ENCODE assay signal across 25 cellular contexts in the genomic region with DNA sequence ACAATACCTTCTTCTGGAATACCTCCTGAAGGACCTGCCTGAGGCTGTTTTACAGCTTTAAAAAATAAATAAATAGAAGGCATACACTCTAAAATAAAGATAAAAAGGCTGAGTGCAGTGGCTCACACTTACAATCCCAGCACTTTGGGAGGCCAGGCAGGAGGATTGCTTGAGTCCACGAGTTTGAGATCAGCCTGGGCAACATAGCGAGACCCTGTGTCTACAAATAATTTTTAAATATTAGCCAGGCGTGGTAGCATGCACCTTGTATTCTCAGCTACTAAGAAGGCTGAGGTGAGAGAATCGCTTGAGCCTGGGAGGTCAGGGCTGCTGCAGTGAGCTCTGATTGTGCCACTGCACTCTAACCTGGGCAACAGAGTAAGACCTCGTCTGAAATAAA.
DNase-seq lines count a peak whose midpoint lies in the region; ATAC-seq and TF ChIP-seq lines count a peak whose summit lies in the region.
"Had no signal": no experiment of that assay in that cellular context is flagged by ENCODE, and none has a peak within 500 bp of the region (broad histone marks: within the 10 kb centered on the region; RNA-seq: fewer than 3 reads in every experiment).

No MANE protein-coding gene starts in this region.

- H3K9me3 Mint-ChIP-seq in Caco-2 (ENCODE audit: unreplicated experiment) = no peaks in the 10 kb centered on the region
- H3K9me3 Mint-ChIP-seq: CD14-positive monocyte; CD8-positive, alpha-beta memory T cell; IgD-negative memory B cell had no signal

- H3K27me3 Mint-ChIP-seq in Caco-2 (ENCODE audit: insufficient read depth, unreplicated experiment) = no peaks in the 10 kb centered on the region
- H3K27me3 Mint-ChIP-seq: CD8-positive, alpha-beta memory T cell; IgD-negative memory B cell had no signal

- no peak for ATAC-seq in PC-3
- peak; percentile 2 for ATAC-seq in left colon
- ATAC-seq in HG02884 (IDR thresholded peaks at IDR 0.05; ENCODE audit: unreplicated experiment) = no peak
- ATAC-seq: Panc1 had no signal

- CTCF ChIA-PET in PC-3 (lab: Charles Lee) (no interaction called here), Caco-2 (lab: Charles Lee) (interaction anchor here (1.1 kb wide), 1 partner anchor 122 kb away, joined by 10 read pairs; no protein-coding TSS in a partner anchor)

- peaks cover 41% of the 10 kb centered on the region for H3K4me1 ChIP-seq in ACC112 (ENCODE audit: control insufficient read depth, insufficient read depth, low read length, unreplicated experiment)
- peaks cover 40% of the 10 kb centered on the region for H3K4me1 ChIP-seq in PC-3 (ENCODE audit: insufficient read depth, low read length)
- H3K4me1 ChIP-seq in trophoblast cell (ENCODE audit: control insufficient read depth in 1 of 2, insufficient read depth in 2 of 2, low read length in 2 of 2) = peaks cover 5 to 20% of the 10 kb centered on the region in 2 experiments
- H3K4me1 ChIP-seq in Caco-2 = peaks cover 18% of the 10 kb centered on the region
- H3K4me1 ChIP-seq: BE2C had no signal

- H3K36me3 ChIP-seq in ACC112 (ENCODE audit: insufficient read depth, low read length) (no peaks in the 10 kb centered on the region), PC-3 (ENCODE audit: low read depth, low read length) (no peaks in the 10 kb centered on the region), trophoblast cell (ENCODE audit: control insufficient read depth in 1 of 2, insufficient read depth in 2 of 2, low read length in 2 of 2) (no peaks in the 10 kb centered on the region), Caco-2 (ENCODE audit: control insufficient read depth, insufficient read depth, low read length) (no peaks in the 10 kb centered on the region)
- H3K36me3 ChIP-seq: BE2C had no signal

- H3K27me3 ChIP-seq in ACC112 (ENCODE audit: insufficient read depth, low read length) (no peaks in the 10 kb centered on the region), PC-3 (ENCODE audit: low read length) (no peaks in the 10 kb centered on the region), trophoblast cell (ENCODE audit: insufficient read depth, low read length) (no peaks in the 10 kb centered on the region), Caco-2 (replicated peaks; ENCODE audit: control insufficient read depth, insufficient read depth, low read length) (no peaks in the 10 kb centered on the region)
- H3K27me3 ChIP-seq: BE2C had no signal

- H4K91ac ChIP-seq in trophoblast cell (ENCODE audit: low read depth, low read length) = peak overlapping the region; percentile 80

- peak overlapping the region; percentile 88 for H2BK120ac ChIP-seq in trophoblast cell (ENCODE audit: insufficient read depth, low read length, poor library complexity)

- H3K79me1 ChIP-seq in trophoblast cell (ENCODE audit: low read length) = peaks cover 22% of the 10 kb centered on the region

- peaks cover 8% of the 10 kb centered on the region for H3K4me1 Mint-ChIP-seq in Caco-2 (ENCODE audit: low read depth, unreplicated experiment)

- H3K36me3 Mint-ChIP-seq in Caco-2 (ENCODE audit: insufficient read depth, unreplicated experiment) = no peaks in the 10 kb centered on the region
- H3K36me3 Mint-ChIP-seq: IgD-negative memory B cell had no signal

- H3K27ac ChIP-seq in ACC112 (ENCODE audit: low read depth, low read length) = peak overlapping the region; percentile 96
- H3K27ac ChIP-seq in PC-3 (ENCODE audit: low read length) = peak overlapping the region; percentile 95; the same call in 1 of the 2 replicates
- peak overlapping the region; percentile 67 for H3K27ac ChIP-seq in trophoblast cell (ENCODE audit: low read depth, low read length)
- H3K27ac ChIP-seq: KMS-11 had no signal

- H3K4me3 ChIP-seq in ACC112 (ENCODE audit: low read depth, low read length) = no peak overlapping the region
- H3K4me3 ChIP-seq in PC-3 (ENCODE audit: low read length) = no peak overlapping the region
- no peak overlapping the region for H3K4me3 ChIP-seq in trophoblast cell (ENCODE audit: low read depth, low read length)
- no peak overlapping the region for H3K4me3 ChIP-seq in Caco-2 (ENCODE audit: low read depth, low read length)

- WGBS in trophoblast cell (ENCODE audit: extremely low coverage, insufficient coverage, insufficient read length) = no CpG with 5 or more reads among the region's 5 CpGs

- no peaks in the 10 kb centered on the region for H4K20me1 ChIP-seq in PC-3 (ENCODE audit: low read length)

- H3K9ac ChIP-seq in PC-3 (ENCODE audit: low read length) (no peak overlapping the region), trophoblast cell (ENCODE audit: low read length) (no peak overlapping the region)
- H3K9ac ChIP-seq: KMS-11 had no signal

- H3K9me2 ChIP-seq in PC-3 (replicated peaks; ENCODE audit: low read length) = no peaks in the 10 kb centered on the region

- peak overlapping the region; percentile 79 for H2AK5ac ChIP-seq in trophoblast cell (ENCODE audit: low read length)

- H2AFZ ChIP-seq in ACC112 (ENCODE audit: low read length, unreplicated experiment) (no peak overlapping the region), PC-3 (ENCODE audit: low read length) (no peak overlapping the region), trophoblast cell (ENCODE audit: insufficient read depth, low read length, poor library complexity) (no peak overlapping the region)

- no peaks in the 10 kb centered on the region for H3F3A ChIP-seq in PC-3 (ENCODE audit: low read length, unreplicated experiment)

- no peak overlapping the region for H4K12ac ChIP-seq in trophoblast cell (ENCODE audit: low read depth, low read length)

- POLR2A ChIA-PET in PC-3 (lab: Charles Lee; ENCODE audit: unreplicated experiment) = interaction anchor here (0.6 kb wide), 1 partner anchor 168 kb away, joined by 3 read pairs; no protein-coding TSS in a partner anchor
- POLR2A ChIA-PET in Caco-2 (lab: Charles Lee) = no interaction called here

- H3K79me2 ChIP-seq in ACC112 (ENCODE audit: control insufficient read depth, insufficient read depth, low read length, unreplicated experiment) (peaks cover 31% of the 10 kb centered on the region), PC-3 (ENCODE audit: low read length) (peaks cover 32% of the 10 kb centered on the region), trophoblast cell (ENCODE audit: control insufficient read depth, insufficient read depth, low read length, poor library complexity) (peaks cover 10% of the 10 kb centered on the region)

- no peak overlapping the region for H3K4me2 ChIP-seq in PC-3 (ENCODE audit: low read length)
- no peak overlapping the region for H3K4me2 ChIP-seq in trophoblast cell (ENCODE audit: low read length)
- H3K4me2 ChIP-seq: KMS-11 had no signal

- no peak overlapping the region for H3K18ac ChIP-seq in trophoblast cell (ENCODE audit: low read length)

- no peak overlapping the region for H3K27ac Mint-ChIP-seq in Caco-2 (ENCODE audit: unreplicated experiment)
- H3K27ac Mint-ChIP-seq: CD8-positive, alpha-beta memory T cell; IgD-negative memory B cell had no signal

- DNase-seq in PC-3 (no peak), left colon (no peak), trophoblast cell (no peak), Caco-2 (no peak)
- no peak for DNase-seq in stimulated activated CD4-positive, alpha-beta T cell treated with anti-CD3 and anti-CD28 coated beads, Interleukin-2, amount 100 ng/mL, for 24 hours
- DNase-seq: ACHN; BE2C; Calu3; CD8-positive, alpha-beta memory T cell; DMS79 treated with DMSO at 0.1 percent for 48 hours; GF-D8; H7; NCI-H1048; NCI-H1417; NCI-H1694; NCI-H2029 treated with DMSO at 0.1 percent for 48 hours; NCI-H446 treated with DMSO at 0.1 percent for 48 hours; NCI-H69; SHP77 treated with DMSO at 0.1 percent for 48 hours had no signal

- peak overlapping the region; percentile 52 for H2BK5ac ChIP-seq in trophoblast cell (ENCODE audit: low read depth, low read length, poor library complexity)

- BruUV-seq in PC-3 (replicated peaks; lab: Mats Ljungman, UMichigan) = no TSS peak
- no TSS peak for BruUV-seq in Caco-2 (replicated peaks; lab: Mats Ljungman, UMichigan)

- peak overlapping the region; percentile 21 for H3K4ac ChIP-seq in trophoblast cell (ENCODE audit: low read depth, low read length)

- H2BK12ac ChIP-seq in trophoblast cell (ENCODE audit: low read length) = peak overlapping the region; percentile 92

- H3K9me3 ChIP-seq in PC-3 (ENCODE audit: low read length) (no peaks in the 10 kb centered on the region), trophoblast cell (ENCODE audit: insufficient read depth, low read depth, low read length) (no peaks in the 10 kb centered on the region), Caco-2 (no peaks in the 10 kb centered on the region)
- H3K9me3 ChIP-seq: BE2C had no signal

- intact Hi-C loops in PC-3 (cut with micrococcal nuclease) = loop anchor here (5.0 to 10.0 kb wide), 2 partner anchors 65 to 73 kb away; no protein-coding TSS in a partner anchor
- intact Hi-C loops in left colon (cut with DNase I, micrococcal nuclease) = no loop called here
- intact Hi-C loops in Caco-2 (cut with micrococcal nuclease; ENCODE audit: unreplicated experiment) = loop anchor here (5.0 kb wide), 1 partner anchor 55 kb away; no protein-coding TSS in a partner anchor

- H4K8ac ChIP-seq in trophoblast cell (ENCODE audit: low read depth, low read length) = peak overlapping the region; percentile 49

- H3K14ac ChIP-seq in trophoblast cell (ENCODE audit: low read length) = peak overlapping the region; percentile 85

- no peak overlapping the region for H3K4me3 Mint-ChIP-seq in Caco-2 (ENCODE audit: unreplicated experiment)
- H3K4me3 Mint-ChIP-seq: CD14-positive monocyte; CD8-positive, alpha-beta memory T cell; IgD-negative memory B cell had no signal

- H3K23ac ChIP-seq in trophoblast cell (ENCODE audit: low read length) = no peak overlapping the region

- no peak for TF ChIP-seq CTCF in PC-3 (conservative IDR thresholded peaks at IDR 0.05; ENCODE audit: low read depth, low read length)
- TF ChIP-seq CTCF in Caco-2 (IDR thresholded peaks at IDR 0.05; ENCODE audit: insufficient read depth in 1 of 2, low read depth in 1 of 2, low read length in 1 of 2, severe bottlenecking in 1 of 2, unreplicated experiment in 1 of 2) = no peak

Comparison
In these comparisons a context has a peak if more than half of its experiments do, and no peak if none do; other contexts are left out.
1. intact Hi-C loops: an anchor here in PC-3 (5.0 to 10.0 kb wide) and Caco-2 (5.0 kb wide); none called in left colon.